ENCODE assay signal across 11 cellular contexts in genomic region chr9:68318209-68318608, GRCh38. TPM values are rescaled to one million over a fixed set of nuclear protein-coding genes. Genes with fewer than 3 reads are reported as not detected.
"Had no signal": no experiment of that assay in that cellular context is flagged by ENCODE, and none has a peak within 500 bp of the region (broad histone marks: within the 10 kb centered on the region; RNA-seq: fewer than 3 reads in every experiment).

No MANE protein-coding gene starts in this region.

RNA-seq across cellular contexts. Expression of gene FOXD4L3, which starts 15.5 kb away (rescaled TPM):
- total RNA-seq: activated CD4-positive, alpha-beta memory T cell treated with anti-CD3 and anti-CD28 coated beads for 36 hours; activated T-helper 1 cell treated with anti-CD3 and anti-CD28 coated beads, Interleukin-12 subunit alpha, Interleukin-12 subunit beta, Interleukin-2, Interleukin-4 antibody, amounts not matched to agents 30 ng/mL and 10 ng/mL and 1 ng/mL, durations not matched to agents 14 hours and 24 hours and 36 hours; astrocyte; body of pancreas; cardiac septum; LHCN-M2; NCI-H460; RPMI7951 had no signal
- polyA plus RNA-seq: adipose tissue had no signal

RNA-seq across cellular contexts. Expression of gene PGM5, which starts 38.2 kb away (rescaled TPM):
- total RNA-seq: activated CD4-positive, alpha-beta memory T cell treated with anti-CD3 and anti-CD28 coated beads for 36 hours; activated CD8-positive, alpha-beta memory T cell treated with anti-CD3 and anti-CD28 coated beads for 36 hours; activated naive CD8-positive, alpha-beta T cell treated with anti-CD3 and anti-CD28 coated beads for 36 hours; activated T-helper 1 cell treated with anti-CD3 and anti-CD28 coated beads, Interleukin-12 subunit alpha, Interleukin-12 subunit beta, Interleukin-2, Interleukin-4 antibody, amounts not matched to agents 30 ng/mL and 10 ng/mL and 1 ng/mL, durations not matched to agents 14 hours and 24 hours and 36 hours; LHCN-M2 had no signal
